In the genomic region with DNA sequence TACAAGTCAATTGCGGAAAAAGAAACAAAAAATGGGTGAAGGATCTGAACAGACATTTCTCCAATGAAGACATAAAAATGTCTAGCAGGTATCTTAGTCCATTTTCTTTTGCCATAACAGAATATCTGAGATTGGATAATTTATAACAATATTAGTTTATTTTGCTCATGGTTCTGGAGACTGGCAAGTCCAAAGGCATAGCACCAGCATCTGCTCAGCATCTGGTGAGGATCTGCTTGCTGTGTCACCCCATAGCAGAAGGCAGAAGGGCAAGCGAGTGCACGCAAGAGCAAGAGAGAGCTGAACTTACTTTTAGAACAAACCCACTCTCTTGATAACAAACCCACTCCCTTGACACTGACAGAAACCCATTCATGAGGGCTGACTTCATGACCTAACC, we compare ENCODE assay signal across 16 cellular contexts. TPM values are rescaled to one million over a fixed set of nuclear protein-coding genes. Genes with fewer than 3 reads are reported as not detected.
DNase-seq lines count a peak whose midpoint lies in the region; ATAC-seq and TF ChIP-seq lines count a peak whose summit lies in the region.
"Had no signal": no experiment of that assay in that cellular context is flagged by ENCODE, and none has a peak within 500 bp of the region (broad histone marks: within the 10 kb centered on the region; RNA-seq: fewer than 3 reads in every experiment).

No MANE protein-coding gene starts in this region.

- intact Hi-C loops in dorsolateral prefrontal cortex (cut with DNase I) = no loop called here

- no peak for TF ChIP-seq POLR2A in gastroesophageal sphincter (IDR thresholded peaks at IDR 0.05)

- no peak overlapping the region for H2AFZ ChIP-seq in DND-41 (ENCODE audit: low read depth, low read length)
- H2AFZ ChIP-seq: GM23338 had no signal

- H3K4me3 ChIP-seq in CD8-positive, alpha-beta memory T cell (ENCODE audit: low read length) = no peak overlapping the region
- H3K4me3 ChIP-seq in DND-41 (ENCODE audit: low read depth in 1 of 2, low read length in 2 of 2) = no peak overlapping the region
- H3K4me3 ChIP-seq in dorsolateral prefrontal cortex = no peak overlapping the region
- H3K4me3 ChIP-seq in gastroesophageal sphincter = no peak overlapping the region
- H3K4me3 ChIP-seq: GM23338 had no signal

- no peaks in the 10 kb centered on the region for H3K36me3 ChIP-seq in CD8-positive, alpha-beta memory T cell (ENCODE audit: insufficient read depth, low read length)
- H3K36me3 ChIP-seq in DND-41 (ENCODE audit: insufficient read depth, low read length) (peaks cover 20% of the 10 kb centered on the region), gastroesophageal sphincter (no peaks in the 10 kb centered on the region)
- H3K36me3 ChIP-seq: BE2C had no signal

- H4K20me1 ChIP-seq in DND-41 (ENCODE audit: insufficient read depth, low read length) = no peaks in the 10 kb centered on the region

- TF ChIP-seq CTCF in DND-41 (IDR thresholded peaks at IDR 0.05; ENCODE audit: borderline replicate concordance, extremely low read depth, low read length, poor library complexity, severe bottlenecking) (no peak), dorsolateral prefrontal cortex (IDR thresholded peaks at IDR 0.05 in 54 of 56, conservative IDR thresholded peaks at IDR 0.05 in 2 of 56; ENCODE audit: low read depth in 1 of 56, partially characterized antibody in 56 of 56) (no peak), gastroesophageal sphincter (IDR thresholded peaks at IDR 0.05) (no peak)

- H3K27ac ChIP-seq in CD8-positive, alpha-beta memory T cell (ENCODE audit: low read depth, low read length) = no peak overlapping the region
- peak overlapping the region; percentile 53 for H3K27ac ChIP-seq in DND-41 (ENCODE audit: low read length)
- no peak overlapping the region for H3K27ac ChIP-seq in dorsolateral prefrontal cortex
- H3K27ac ChIP-seq in gastroesophageal sphincter = no peak overlapping the region

- peaks cover 0 to 1% (median 0%) of the 10 kb centered on the region in 5 donors for H3K9me3 Mint-ChIP-seq in CD8-positive, alpha-beta memory T cell
- no peaks in the 10 kb centered on the region for H3K9me3 Mint-ChIP-seq in natural killer cell treated with Interleukin-12 subunit alpha and Interleukin-12 subunit beta and Interleukin-15 and Interleukin-18, amount 100 ng/mL, for 72 hours
- H3K9me3 Mint-ChIP-seq: GM23338, HFFc6 had no signal

- TF ChIP-seq EP300 in gastroesophageal sphincter (IDR thresholded peaks at IDR 0.05) = no peak

- H3K4me1 ChIP-seq in CD8-positive, alpha-beta memory T cell (ENCODE audit: insufficient read depth, low read length) = peaks cover 55% of the 10 kb centered on the region
- peaks cover 78% of the 10 kb centered on the region for H3K4me1 ChIP-seq in DND-41 (ENCODE audit: insufficient read depth, low read length)
- H3K4me1 ChIP-seq in gastroesophageal sphincter = peaks cover 0 to 31% (median 0%) of the 10 kb centered on the region in 3 donors
- H3K4me1 ChIP-seq: BE2C, Caco-2 had no signal

- no peak overlapping the region for H3K9ac ChIP-seq in DND-41 (ENCODE audit: low read depth, low read length)

- peaks cover 0 to 1% (median 0%) of the 10 kb centered on the region in 3 donors for H3K36me3 Mint-ChIP-seq in CD8-positive, alpha-beta memory T cell
- H3K36me3 Mint-ChIP-seq in T-helper 17 cell (ENCODE audit: low read depth) = no peaks in the 10 kb centered on the region
- peaks cover 7% of the 10 kb centered on the region for H3K36me3 Mint-ChIP-seq in natural killer cell treated with Interleukin-12 subunit alpha and Interleukin-12 subunit beta and Interleukin-15 and Interleukin-18, amount 100 ng/mL, for 72 hours
- H3K36me3 Mint-ChIP-seq: CD4-positive, CD25-positive, alpha-beta regulatory T cell had no signal

- no peak for DNase-seq in CD8-positive, alpha-beta memory T cell
- DNase-seq in DND-41 = no peak
- no peak for DNase-seq in T-helper 17 cell
- no peak for DNase-seq in natural killer cell treated with Interleukin-12 subunit alpha and Interleukin-12 subunit beta and Interleukin-15 and Interleukin-18, amount 100 ng/mL, for 72 hours (ENCODE audit: low spot score)
- DNase-seq in dorsolateral prefrontal cortex = no peak
- no peak for DNase-seq in iPS-NIHi7 (ENCODE audit: extremely low spot score)
- DNase-seq: ACHN; BE2C; C1 segment of cervical spinal cord; Caco-2; CD4-positive, CD25-positive, alpha-beta regulatory T cell; GDM1; HCEC 1CT; HFFc6 had no signal

- peaks cover 62 to 91% (median 81%) of the 10 kb centered on the region in 3 donors for H3K4me1 Mint-ChIP-seq in CD8-positive, alpha-beta memory T cell
- H3K4me1 Mint-ChIP-seq in T-helper 17 cell = peaks cover 50% of the 10 kb centered on the region
- peaks cover 66 to 80% of the 10 kb centered on the region in 2 donors for H3K4me1 Mint-ChIP-seq in natural killer cell treated with Interleukin-12 subunit alpha and Interleukin-12 subunit beta and Interleukin-15 and Interleukin-18, amount 100 ng/mL, for 72 hours (ENCODE audit: low read depth in 2 of 2)

- H3K9me3 ChIP-seq in CD8-positive, alpha-beta memory T cell (ENCODE audit: low read length) = no peaks in the 10 kb centered on the region
- H3K9me3 ChIP-seq in DND-41 (ENCODE audit: insufficient read depth, low read length, severe bottlenecking) (no peaks in the 10 kb centered on the region), T-helper 17 cell (ENCODE audit: control insufficient read depth, low read length, poor library complexity, severe bottlenecking) (no peaks in the 10 kb centered on the region), gastroesophageal sphincter (no peaks in the 10 kb centered on the region)
- H3K9me3 ChIP-seq: BE2C, Caco-2 had no signal

- POLR2A ChIA-PET in CD8-positive, alpha-beta memory T cell (lab: Charles Lee) = interaction anchor here (1.8 kb wide), 1 partner anchor 28 kb away, joined by 4 read pairs; no protein-coding TSS in a partner anchor

- H3K27me3 ChIP-seq in CD8-positive, alpha-beta memory T cell (ENCODE audit: insufficient read depth, low read length, poor library complexity, severe bottlenecking) = no peaks in the 10 kb centered on the region
- no peaks in the 10 kb centered on the region for H3K27me3 ChIP-seq in DND-41 (ENCODE audit: insufficient read depth, low read length, poor library complexity)
- H3K27me3 ChIP-seq in dorsolateral prefrontal cortex = peaks cover 0 to 57% (median 15%) of the 10 kb centered on the region in 45 donors
- no peaks in the 10 kb centered on the region for H3K27me3 ChIP-seq in gastroesophageal sphincter
- H3K27me3 ChIP-seq: BE2C had no signal

- no peak overlapping the region for H3K4me3 Mint-ChIP-seq in CD8-positive, alpha-beta memory T cell
- H3K4me3 Mint-ChIP-seq in T-helper 17 cell = no peak overlapping the region
- no peak overlapping the region for H3K4me3 Mint-ChIP-seq in natural killer cell treated with Interleukin-12 subunit alpha and Interleukin-12 subunit beta and Interleukin-15 and Interleukin-18, amount 100 ng/mL, for 72 hours
- H3K4me3 Mint-ChIP-seq: CD4-positive, CD25-positive, alpha-beta regulatory T cell; GM23338; HFFc6 had no signal

- CTCF ChIA-PET in CD8-positive, alpha-beta memory T cell (lab: Charles Lee) = interaction anchor here (5.9 kb wide), 1 partner anchor 27 kb away, joined by 65 read pairs; a partner anchor contains a TSS

- 84 to 94% methylated on average over 3 of the region's 3 CpGs for WGBS in gastroesophageal sphincter (ENCODE audit: low coverage in 1 of 2), 2 donors

- no peak overlapping the region for H3K4me2 ChIP-seq in DND-41 (ENCODE audit: insufficient read depth, low read length)
- H3K4me2 ChIP-seq: GM23338 had no signal

- no peak for ATAC-seq in DND-41 (ENCODE audit: insufficient read depth, low read depth)
- no peak for ATAC-seq in T-helper 17 cell
- ATAC-seq in natural killer cell treated with Interleukin-12 subunit alpha and Interleukin-12 subunit beta and Interleukin-15 and Interleukin-18, amount 100 ng/mL, for 72 hours = no peak
- no peak for ATAC-seq in gastroesophageal sphincter
- ATAC-seq: GM23338 had no signal

- peaks cover 0 to 2% of the 10 kb centered on the region in 2 donors for H3K27me3 Mint-ChIP-seq in CD8-positive, alpha-beta memory T cell
- no peaks in the 10 kb centered on the region for H3K27me3 Mint-ChIP-seq in T-helper 17 cell
- peaks cover 0 to 5% of the 10 kb centered on the region in 2 donors for H3K27me3 Mint-ChIP-seq in natural killer cell treated with Interleukin-12 subunit alpha and Interleukin-12 subunit beta and Interleukin-15 and Interleukin-18, amount 100 ng/mL, for 72 hours
- H3K27me3 Mint-ChIP-seq: CD4-positive, CD25-positive, alpha-beta regulatory T cell had no signal

- H3K79me2 ChIP-seq in DND-41 (ENCODE audit: insufficient read depth, low read length) = peaks cover 83% of the 10 kb centered on the region

- peak overlapping the region in 5 of 8 donors; percentile 3 to 83 (median 66) for H3K27ac Mint-ChIP-seq in CD8-positive, alpha-beta memory T cell
- peak overlapping the region; percentile 96 for H3K27ac Mint-ChIP-seq in T-helper 17 cell
- peak overlapping the region; percentile 72 to 99 for H3K27ac Mint-ChIP-seq in natural killer cell treated with Interleukin-12 subunit alpha and Interleukin-12 subunit beta and Interleukin-15 and Interleukin-18, amount 100 ng/mL, for 72 hours
- H3K27ac Mint-ChIP-seq: CD4-positive, CD25-positive, alpha-beta regulatory T cell; GM23338; HFFc6 had no signal

RNA-seq across cellular contexts. Expression of a gene that starts 29.7 kb away (rescaled TPM):
- total RNA-seq in CD8-positive, alpha-beta memory T cell = 1 to 10 TPM; 6.2 to 6.7 TPM
- 11.9 TPM for polyA plus RNA-seq in CD8-positive, alpha-beta memory T cell
- 10 to 100 TPM; 17.7 to 18.4 TPM for total RNA-seq in T-helper 17 cell
- total RNA-seq in natural killer cell treated with Interleukin-12 subunit alpha and Interleukin-12 subunit beta and Interleukin-15 and Interleukin-18, amount 100 ng/mL, for 72 hours = 10 to 100 TPM; 20.3 to 28.3 TPM
- total RNA-seq in dorsolateral prefrontal cortex = 1 to 10 TPM in 116 of 120 experiments, under 1 TPM in 4; 0.65 to 8.7 (median 2.5) TPM
- 1 to 10 TPM; 2.9 to 5.5 (median 5.1) TPM for total RNA-seq in gastroesophageal sphincter
- total RNA-seq: Caco-2 had no signal

RNA-seq across cellular contexts. Expression of a gene that starts 41.5 kb away (rescaled TPM):
- 100 to 1,000 TPM; 214 to 219 TPM for total RNA-seq in CD8-positive, alpha-beta memory T cell
- polyA plus RNA-seq in CD8-positive, alpha-beta memory T cell = 43.6 TPM
- total RNA-seq in T-helper 17 cell = 10 to 100 TPM; 46.6 to 60.7 TPM
- 100 to 1,000 TPM in 1 of 2 donors, 10 to 100 TPM in 1; 91.6 to 173 TPM for total RNA-seq in natural killer cell treated with Interleukin-12 subunit alpha and Interleukin-12 subunit beta and Interleukin-15 and Interleukin-18, amount 100 ng/mL, for 72 hours
- total RNA-seq in dorsolateral prefrontal cortex = 10 to 100 TPM; 14.4 to 34.7 (median 23.6) TPM
- 10 to 100 TPM; 18.4 to 32.8 (median 19.8) TPM for total RNA-seq in gastroesophageal sphincter
